In genomic region chr16:47503936-47504335, GRCh38 we compare ENCODE assay signal across 21 cellular contexts. TPM values are rescaled to one million over a fixed set of nuclear protein-coding genes. Genes with fewer than 3 reads are reported as not detected.
A peak's percentile ranks its signal among the peaks of the same experiment; 100 is the strongest.
DNase-seq lines count a peak whose midpoint lies in the region; ATAC-seq and TF ChIP-seq lines count a peak whose summit lies in the region.
"Had no signal": no experiment of that assay in that cellular context is flagged by ENCODE, and none has a peak within 500 bp of the region (broad histone marks: within the 10 kb centered on the region; RNA-seq: fewer than 3 reads in every experiment).

No MANE protein-coding gene starts in this region.

- H3K27ac ChIP-seq in GM23248: no peak overlapping the region
- H3K27ac ChIP-seq: ascending aorta, coronary artery, epithelial cell of prostate, transverse colon had no signal

- no peaks in the 10 kb centered on the region for H3F3A ChIP-seq in GM23248 (ENCODE audit: insufficient read depth)

- no peaks in the 10 kb centered on the region for H3K4me1 ChIP-seq in GM23248 (ENCODE audit: insufficient read depth)
- H3K4me1 ChIP-seq: ascending aorta, transverse colon had no signal

- H3K36me3 ChIP-seq in GM23248 (ENCODE audit: low read depth): peaks cover 16% of the 10 kb centered on the region

- no peak overlapping the region for H3K9ac ChIP-seq in GM23248

- no peaks in the 10 kb centered on the region for H3K9me3 Mint-ChIP-seq in nephron progenitor cell
- H3K9me3 Mint-ChIP-seq: mesothelial cell of epicardium had no signal

- ATAC-seq in HG03095 (IDR thresholded peaks at IDR 0.05; ENCODE audit: unreplicated experiment): no peak

- H3K4me3 ChIP-seq in GM23248 (no peak overlapping the region), choroid plexus epithelial cell (ENCODE audit: low read depth, low read length) (no peak overlapping the region)
- H3K4me3 ChIP-seq: ascending aorta, coronary artery, transverse colon had no signal

- no peak for TF ChIP-seq CTCF in choroid plexus epithelial cell (conservative IDR thresholded peaks at IDR 0.05; ENCODE audit: low read depth, low read length)
- TF ChIP-seq CTCF in nephron progenitor cell (IDR thresholded peaks at IDR 0.05): no peak

- H3K27me3 Mint-ChIP-seq in nephron progenitor cell (ENCODE audit: low read depth, poor library complexity): no peaks in the 10 kb centered on the region

- no peaks in the 10 kb centered on the region for H4K20me1 ChIP-seq in GM23248 (ENCODE audit: insufficient read depth)

- H3K27ac Mint-ChIP-seq in nephron progenitor cell: no peak overlapping the region
- H3K27ac Mint-ChIP-seq: mesothelial cell of epicardium had no signal

- H3K36me3 Mint-ChIP-seq in nephron progenitor cell (ENCODE audit: low read depth): peaks cover 61% of the 10 kb centered on the region

- WGBS in GM23248 (ENCODE audit: low coverage in 1 of 2, low lambda C conversion rate in 2 of 2, missing lambda C conversion rate in 2 of 2), 2 experiments: 90 to 95% methylated on average over 1 of the region's 1 CpG

- in situ Hi-C loops in GM23248 (cut with MboI): no loop called here

- no peaks in the 10 kb centered on the region for H3K9me2 ChIP-seq in GM23248 (ENCODE audit: insufficient read depth)

- no peak overlapping the region for H3K4me2 ChIP-seq in GM23248 (ENCODE audit: unreplicated experiment)

- H2AFZ ChIP-seq in GM23248: no peak overlapping the region

- no peak overlapping the region for H3K4me3 Mint-ChIP-seq in nephron progenitor cell
- H3K4me3 Mint-ChIP-seq: mesothelial cell of epicardium, neural crest cell had no signal

- no peaks in the 10 kb centered on the region for H3K9me3 ChIP-seq in GM23248 (ENCODE audit: low read depth)
- H3K9me3 ChIP-seq: ascending aorta, transverse colon had no signal

- H3K79me2 ChIP-seq in GM23248 (ENCODE audit: insufficient read depth): no peaks in the 10 kb centered on the region

- intact Hi-C loops in posterior cingulate gyrus (cut with DNase I): no loop called here

- DNase-seq in GM23248: peak; percentile 43
- peak; percentile 50 for DNase-seq in NCI-H69 (lab: John Stamatoyannopoulos, UW)
- DNase-seq in choroid plexus epithelial cell (ENCODE audit: low read depth): peak; percentile 44
- DNase-seq in renal cortical epithelial cell (ENCODE audit: low read depth): peak; percentile 65
- DNase-seq in nephron progenitor cell: no peak
- DNase-seq in posterior cingulate gyrus: no peak
- DNase-seq: activated CD4-positive, alpha-beta T cell treated with anti-CD3 and anti-CD28 coated beads for 48 hours; activated CD8-positive, alpha-beta memory T cell treated with anti-CD3 and anti-CD28 coated beads, Interleukin-2, amount 50 U/mL, for 4 hours; C1 segment of cervical spinal cord; DMS153; NCI-H1048; NCI-H2029 treated with DMSO at 0.1 percent for 48 hours; stimulated activated CD4-positive, alpha-beta T cell treated with anti-CD3 and anti-CD28 coated beads, Interleukin-15, amount 100 ng/mL, for 24 hours; stimulated activated naive CD4-positive, alpha-beta T cell treated with Interleukin-2 at 50 U/mL for 16 hours; transverse colon had no signal

- H3K4me1 Mint-ChIP-seq in nephron progenitor cell: peaks cover 5% of the 10 kb centered on the region

- H3K27me3 ChIP-seq in GM23248 (replicated peaks; ENCODE audit: insufficient read depth): no peaks in the 10 kb centered on the region
- H3K27me3 ChIP-seq: ascending aorta, transverse colon had no signal

RNA-seq across cellular contexts. Expression of gene PHKB, which starts 42.8 kb away (rescaled TPM):
- total RNA-seq in GM23248 (2014; rRNA removed; shearing (Covaris generic)): 42.0 and 52.0 TPM in 2 replicates
- polyA plus RNA-seq in GM23248 (2016; fragmentation: Nextera tagmentation; extraction: Ambion mirVana): 31.3 and 32.7 TPM in 2 replicates
- total RNA-seq in renal cortical epithelial cell: 88.9 and 127 TPM in 2 replicates

RNA-seq across cellular contexts. Expression of gene ITFG1, which starts 43.1 kb away (rescaled TPM):
- total RNA-seq in GM23248 (2014; rRNA removed; shearing (Covaris generic)): 78.2 and 93.8 TPM in 2 replicates
- polyA plus RNA-seq in GM23248 (2016; fragmentation: Nextera tagmentation; extraction: Ambion mirVana): 111 and 113 TPM in 2 replicates
- 88.6 and 145 TPM in 2 replicates for total RNA-seq in renal cortical epithelial cell

Comparison
In these comparisons a context has a peak if more than half of its experiments do, and no peak if none do; other contexts are left out.
1. DNase-seq: peak in GM23248 (single experiment), NCI-H69 (single experiment), choroid plexus epithelial cell (single experiment) and renal cortical epithelial cell (single experiment); none in nephron progenitor cell (single experiment) and posterior cingulate gyrus (0 of 10).